Comparison of ENCODE assay signal across 24 cellular contexts in genomic region chr16:64974381-64974780, GRCh38.
"Had no signal": no experiment of that assay in that cellular context is flagged by ENCODE, and none has a peak within 500 bp of the region (broad histone marks: within the 10 kb centered on the region; RNA-seq: fewer than 3 reads in every experiment).

No MANE protein-coding gene starts in this region.

- H3K4me3 ChIP-seq: adrenal gland, Peyer's patch, SJSA1 had no signal

- H3K9me3 ChIP-seq: adrenal gland, Peyer's patch, SJSA1 had no signal

- H3K4me1 ChIP-seq: adrenal gland, Peyer's patch had no signal

- H3K27me3 ChIP-seq: adrenal gland, Peyer's patch, SJSA1 had no signal

- H3K36me3 ChIP-seq: adrenal gland, Peyer's patch had no signal

- H3K27ac ChIP-seq: adrenal gland, KMS-11, Peyer's patch, RWPE1, SJSA1 had no signal

- DNase-seq: activated CD4-positive, alpha-beta T cell treated with anti-CD3 and anti-CD28 coated beads for 48 hours; activated CD4-positive, alpha-beta T cell treated with anti-CD3 and anti-CD28 coated beads, Interleukin-2, amount 50 U/mL, for 4 hours; activated CD4-positive, CD25-positive, alpha-beta regulatory T cell treated with anti-CD3 and anti-CD28 coated beads, Interleukin-2, amount 50 U/mL, for 72 hours; activated CD8-positive, alpha-beta memory T cell treated with anti-CD3 and anti-CD28 coated beads, Interleukin-2, amount 50 U/mL, for 48 hours; activated CD8-positive, alpha-beta T cell treated with anti-CD3 and anti-CD28 coated beads, Interleukin-2, amount 10 ng/mL, durations not matched to agents 7 days and 5 days; activated naive CD4-positive, alpha-beta T cell treated with anti-CD3 and anti-CD28 coated beads, Interleukin-2, amount 50 U/mL, for 16 hours; activated naive CD8-positive, alpha-beta T cell treated with anti-CD3 and anti-CD28 coated beads, Interleukin-2, amount 10 ng/mL, durations not matched to agents 7 days and 5 days; activated T-cell treated with anti-CD3 and anti-CD28 coated beads, Interleukin-2, amount 50 U/mL, for 1 hour; adrenal gland; anterior cingulate cortex; NCI-H1105; NCI-H1436; NCI-H1694 treated with DMSO at 0.1 percent for 48 hours; NCI-H2029 treated with DMSO at 0.1 percent for 48 hours; NCI-H446; NCI-H524; NCI-H82; Peyer's patch; Right ventricle myocardium superior had no signal

- ATAC-seq: activated CD8-positive, alpha-beta T cell treated with anti-CD3 and anti-CD28 coated beads, Interleukin-2, amount 10 ng/mL, durations not matched to agents 7 days and 5 days; SK-N-SH treated with all-trans-retinoic acid at 6 μM for 48 hours; WTC11 had no signal

- H3K4me2 ChIP-seq: KMS-11 had no signal
